ENCODE assay signal across 1 cellular context in genomic region chr22:22151308-22151707, GRCh38.
TF ChIP-seq lines count a peak whose summit lies in the region.

No MANE protein-coding gene starts in this region.

TF ChIP-seq in K562, 482 proteins besides CTCF, POLR2A, EP300 and RAD21 (continued from another document):
- 0 out of 2 replicates have a peak, but pooled peaks have one; percentile 31 for TF ChIP-seq HINFP (tag; conservative IDR thresholded peaks at IDR 0.05; ENCODE audit: low read depth)
- TF ChIP-seq POLR2B (IDR thresholded peaks at IDR 0.05; ENCODE audit: low read depth, partially characterized antibody): no peak
- no peak for TF ChIP-seq SMARCA5 (IDR thresholded peaks at IDR 0.05)
- peak in 1 of 2 experiments; percentile 52; a peak in 1 of 4 replicates for TF ChIP-seq NONO (IDR thresholded peaks at IDR 0.05; ENCODE audit: low read depth in 2 of 2, low read length in 1 of 2)
- no peak for TF ChIP-seq ZNF407 (IDR thresholded peaks at IDR 0.05; ENCODE audit: low read depth)
- no peak for TF ChIP-seq MAZ (CRISPR knock-in tag; conservative IDR thresholded peaks at IDR 0.05 in 1 of 2, IDR thresholded peaks at IDR 0.05 in 1 of 2)
- no peak for TF ChIP-seq GATAD2B (IDR thresholded peaks at IDR 0.05; ENCODE audit: borderline replicate concordance)
- TF ChIP-seq POLR2AphosphoS2 (IDR thresholded peaks at IDR 0.05; ENCODE audit: low read length): no peak
- TF ChIP-seq TAF7 (tag; IDR thresholded peaks at IDR 0.05): peak; percentile 18; the same call in 1 of the 2 replicates
- TF ChIP-seq FOXA1 (IDR thresholded peaks at IDR 0.05; ENCODE audit: borderline replicate concordance): no peak
- peak; percentile 91; the same call in 1 of the 2 replicates for TF ChIP-seq TSC22D4 (tag; IDR thresholded peaks at IDR 0.05)
- TF ChIP-seq FIP1L1 (IDR thresholded peaks at IDR 0.05; ENCODE audit: low read depth, low read length, poor library complexity, severe bottlenecking): no peak
- TF ChIP-seq NCOR1 (IDR thresholded peaks at IDR 0.05): no peak
TF ChIP-seq in K562: peak in this region for 4.
